In the genomic region with DNA sequence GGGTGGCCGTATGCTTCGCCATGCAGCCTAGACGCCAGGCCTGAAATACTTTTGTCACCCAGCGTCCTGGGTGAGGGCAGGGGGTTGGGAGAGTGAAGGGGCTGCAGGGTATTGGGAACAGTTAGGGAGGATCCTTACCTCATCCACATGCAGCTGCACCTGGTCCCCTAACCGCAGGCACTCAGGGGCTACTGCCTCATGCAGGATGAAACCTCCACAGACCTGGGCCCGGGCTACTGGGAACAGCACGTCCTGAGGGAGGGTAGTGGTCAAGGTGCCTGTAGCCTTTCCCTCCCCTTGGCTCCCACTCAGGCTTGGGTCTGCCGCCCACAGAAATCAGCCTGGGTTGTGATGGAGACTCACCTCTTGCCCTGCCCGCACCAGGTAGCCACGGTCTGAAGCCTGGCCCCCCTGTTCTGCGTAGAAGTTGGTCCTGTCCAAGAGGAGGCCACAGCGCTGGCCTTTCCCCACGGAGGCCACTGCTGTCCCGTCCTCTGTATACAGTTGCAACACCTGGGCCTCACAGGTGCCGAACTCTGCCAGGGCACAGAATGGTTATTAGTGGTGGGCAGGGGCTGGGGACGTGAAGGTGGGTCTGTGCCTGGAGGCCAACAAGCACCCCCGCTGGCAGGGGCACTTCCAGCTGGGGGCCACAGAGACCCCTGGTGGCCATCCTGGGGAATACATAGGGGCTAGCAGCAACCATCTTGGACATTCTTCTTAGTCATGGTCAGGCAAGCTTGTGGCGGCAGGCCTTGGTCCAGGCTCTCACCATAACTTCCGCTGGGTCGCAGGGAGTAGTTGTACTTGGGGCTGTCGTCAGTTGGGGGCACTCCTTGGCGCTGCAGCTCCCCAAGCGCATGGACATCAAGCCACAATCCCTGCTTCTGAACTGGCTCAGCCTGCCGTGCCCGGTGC, we compare ENCODE assay signal across 9 cellular contexts. TPM values are rescaled to one million over a fixed set of nuclear protein-coding genes. Genes with fewer than 3 reads are reported as not detected.
DNase-seq lines count a peak whose midpoint lies in the region; ATAC-seq and TF ChIP-seq lines count a peak whose summit lies in the region.
"Had no signal": no experiment of that assay in that cellular context is flagged by ENCODE, and none has a peak within 500 bp of the region (broad histone marks: within the 10 kb centered on the region; RNA-seq: fewer than 3 reads in every experiment).

No MANE protein-coding gene starts in this region.

- ATAC-seq in GM19351 (IDR thresholded peaks at IDR 0.05; ENCODE audit: unreplicated experiment), result no peak

- no peaks in the 10 kb centered on the region for H3K4me1 ChIP-seq in ovary (ENCODE audit: insufficient read depth)

- TF ChIP-seq EP300 in ovary (IDR thresholded peaks at IDR 0.05), result no peak

- TF ChIP-seq POLR2A in ovary (IDR thresholded peaks at IDR 0.05), result no peak

- H3K27me3 ChIP-seq in ovary, result no peaks in the 10 kb centered on the region

- H3K4me3 ChIP-seq in LNCaP clone FGC (ENCODE audit: low read depth, low read length) (no peak overlapping the region), ovary (no peak overlapping the region)

- no peak overlapping the region for H3K27ac ChIP-seq in ovary

- no peaks in the 10 kb centered on the region for H3K9me3 ChIP-seq in ovary

- peak; percentile 52 for TF ChIP-seq CTCF in LNCaP clone FGC (IDR thresholded peaks at IDR 0.05; ENCODE audit: control insufficient read depth, extremely low read depth, insufficient read depth)
- TF ChIP-seq CTCF in ovary (IDR thresholded peaks at IDR 0.05), result peak; percentile 32 to 51 (median 50)

- no peaks in the 10 kb centered on the region for H3K36me3 ChIP-seq in ovary

- DNase-seq in NCI-H2227 (lab: John Stamatoyannopoulos, UW; ENCODE audit: unreplicated experiment) (peak; percentile 30), NCI-H2227 treated with DMSO at 0.1 percent for 48 hours (lab: John Stamatoyannopoulos, UW) (no peak), LNCaP clone FGC (ENCODE audit: low read depth) (no peak), fibroblast of gingiva (ENCODE audit: low read depth) (peak; percentile 21), ovary (no peak), DMS79 (lab: John Stamatoyannopoulos, UW) (no peak)
- DNase-seq in activated CD8-positive, alpha-beta memory T cell treated with anti-CD3 and anti-CD28 coated beads for 24 hours, result peak; percentile 75

- WGBS in ovary, 3 donors, result 77 to 83% (median 77%) methylated on average over 23 to 25 of the region's 25 CpGs

- intact Hi-C loops in ovary (cut with DNase I), result no loop called here

RNA-seq across cellular contexts. Expression of a gene that starts 8.6 kb away (rescaled TPM):
- total RNA-seq in ovary, result 10 to 100 TPM in 6 of 7 donors, 1 to 10 TPM in 1; 9.2 to 15.5 (median 14.2) TPM
- polyA plus RNA-seq in ovary, result 1 to 10 TPM; 3.0 to 6.9 TPM

RNA-seq across cellular contexts. Expression of a gene that starts 34.3 kb away (rescaled TPM):
- total RNA-seq in ovary, result under 1 TPM in 4 of 7 donors, not detected in 3; under 0.01 to 0.12 (median 0.05) TPM
- under 1 TPM in 1 of 2 donors, not detected in 1; 0.04 TPM for polyA plus RNA-seq in ovary

RNA-seq across cellular contexts. Expression of a gene that starts 37.9 kb away (rescaled TPM):
- 1 to 10 TPM in 1 of 7 donors, under 1 TPM in 2, not detected in 4; 0.25 to 1.4 (median 0.28) TPM for total RNA-seq in ovary
- not detected for polyA plus RNA-seq in ovary
- polyA plus RNA-seq: adipose tissue had no signal

RNA-seq across cellular contexts. Expression of a gene that starts 39.2 kb away (rescaled TPM):
- 10 to 100 TPM in 2 of 7 donors, 1 to 10 TPM in 5; 2.8 to 93.6 (median 4.9) TPM for total RNA-seq in ovary
- 1 to 10 TPM; 2.7 to 6.8 TPM for polyA plus RNA-seq in ovary

RNA-seq across cellular contexts. Expression of a gene that starts 47.2 kb away (rescaled TPM):
- 10 to 100 TPM; 19.7 to 41.0 (median 29.7) TPM for total RNA-seq in ovary
- 10 to 100 TPM; 21.0 to 23.9 TPM for polyA plus RNA-seq in ovary

Comparison
In these comparisons a context has a peak if more than half of its experiments do, and no peak if none do; other contexts are left out.
1. DNase-seq: peak in NCI-H2227 (single experiment), activated CD8-positive, alpha-beta memory T cell treated with anti-CD3 and anti-CD28 coated beads for 24 hours (single experiment) and fibroblast of gingiva (single experiment); none in NCI-H2227 treated with DMSO at 0.1 percent for 48 hours (single experiment), LNCaP clone FGC (single experiment), ovary (0 of 5) and DMS79 (single experiment).